19 cellular contexts compared by ENCODE assay signal in genomic region chr15:31322486-31322885, GRCh38.
"Had no signal": no experiment of that assay in that cellular context is flagged by ENCODE, and none has a peak within 500 bp of the region (broad histone marks: within the 10 kb centered on the region; RNA-seq: fewer than 3 reads in every experiment).

No MANE protein-coding gene starts in this region.

- H3K4me3 Mint-ChIP-seq: activated naive CD4-positive, alpha-beta T cell treated with anti-CD3 and anti-CD28 coated beads, Interleukin-2, amount 10 ng/mL, durations not matched to agents 7 days and 5 days; nephron progenitor cell; stimulated activated naive CD8-positive, alpha-beta T cell treated with anti-CD3 and anti-CD28 coated beads, Interleukin-15, Interleukin-2, amounts not matched to agents 100 ng/mL and 50 ng/mL, for 24 hours had no signal

- ATAC-seq: lower lobe of right lung had no signal

- H3K36me3 ChIP-seq: brain microvascular endothelial cell, lower lobe of right lung, prostate gland, right atrium auricular region, tibial nerve had no signal

- H3K4me3 ChIP-seq: lower lobe of right lung, prostate gland, right atrium auricular region, tibial nerve had no signal

- H3K9me3 ChIP-seq: lower lobe of right lung, prostate gland, right atrium auricular region, tibial nerve had no signal

- H3K27ac ChIP-seq: brain microvascular endothelial cell, lower lobe of right lung, prostate gland, right atrium auricular region, tibial nerve had no signal

- H3K27me3 ChIP-seq: right atrium auricular region, tibial nerve had no signal

- H3K27me3 Mint-ChIP-seq: stimulated activated naive CD8-positive, alpha-beta T cell treated with anti-CD3 and anti-CD28 coated beads, Interleukin-15, Interleukin-2, amounts not matched to agents 100 ng/mL and 50 ng/mL, for 24 hours had no signal

- H3K27ac Mint-ChIP-seq: activated naive CD4-positive, alpha-beta T cell treated with anti-CD3 and anti-CD28 coated beads, Interleukin-2, amount 10 ng/mL, durations not matched to agents 7 days and 5 days; activated T-helper 2 cell treated with anti-CD3 and anti-CD28 coated beads, Interferon-gamma antibody, Interleukin-2, Interleukin-4, amounts not matched to agents 10 μg/mL and 5 μg/mL and 100 μg/mL, durations not matched to agents 14 hours and 24 hours and 36 hours; nephron progenitor cell; stimulated activated naive CD8-positive, alpha-beta T cell treated with anti-CD3 and anti-CD28 coated beads, Interleukin-15, Interleukin-2, amounts not matched to agents 100 ng/mL and 50 ng/mL, for 24 hours had no signal

- H3K9me3 Mint-ChIP-seq: stimulated activated naive CD8-positive, alpha-beta T cell treated with anti-CD3 and anti-CD28 coated beads, Interleukin-15, Interleukin-2, amounts not matched to agents 100 ng/mL and 50 ng/mL, for 24 hours had no signal

- DNase-seq: activated CD4-positive, alpha-beta T cell treated with anti-CD3 and anti-CD28 coated beads for 1 hour; activated CD4-positive, alpha-beta T cell treated with anti-CD3 and anti-CD28 coated beads, Interleukin-2, amount 50 U/mL, for 48 hours; activated naive CD4-positive, alpha-beta T cell treated with anti-CD3 and anti-CD28 coated beads, Interleukin-2, amount 10 ng/mL, durations not matched to agents 7 days and 5 days; activated T-cell treated with anti-CD3 and anti-CD28 coated beads for 4 hours; aorta; brain microvascular endothelial cell; central memory CD4-positive, alpha-beta T cell; erythroblast; foreskin melanocyte; hypothalamus; islet precursor cell; lower lobe of right lung; nephron progenitor cell; T-helper 1 cell had no signal
